23 cellular contexts compared by ENCODE assay signal in the genomic region with DNA sequence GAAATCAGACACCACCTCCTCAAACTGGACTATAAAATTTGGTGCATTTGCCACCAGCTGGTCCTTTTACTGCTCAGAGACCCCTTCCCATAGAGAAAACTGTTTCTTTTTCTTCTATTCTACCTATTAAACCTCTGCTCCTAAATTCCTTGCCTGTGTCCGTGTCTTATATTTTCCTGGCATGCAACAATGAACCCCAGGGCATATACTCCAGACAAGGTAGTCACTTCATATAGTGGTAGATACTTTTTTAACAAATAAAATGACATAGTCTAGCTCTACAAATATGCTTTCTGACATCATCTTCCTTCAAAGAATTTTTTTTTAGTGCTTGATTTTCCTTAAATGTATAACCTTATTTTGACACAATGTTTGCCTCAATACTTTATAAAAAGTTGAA.
"Had no signal": no experiment of that assay in that cellular context is flagged by ENCODE, and none has a peak within 500 bp of the region (broad histone marks: within the 10 kb centered on the region; RNA-seq: fewer than 3 reads in every experiment).

No MANE protein-coding gene starts in this region.

- H3K4me1 ChIP-seq: stomach, suprapubic skin, testis, thyroid gland, tibial artery, tibial nerve, transverse colon, upper lobe of left lung, upper lobe of right lung, uterus, vagina had no signal

- DNase-seq: stimulated activated CD4-positive, alpha-beta T cell treated with anti-CD3 and anti-CD28 coated beads, Interleukin-2, amount 100 ng/mL, for 48 hours; stimulated activated CD4-positive, alpha-beta T cell treated with anti-CD3 and anti-CD28 coated beads, Interleukin-4, amount 100 ng/mL, for 1 hour; stimulated activated CD4-positive, alpha-beta T cell treated with anti-CD3 and anti-CD28 coated beads, Interleukin-4, amount 100 ng/mL, for 24 hours; stimulated activated CD4-positive, alpha-beta T cell treated with anti-CD3 and anti-CD28 coated beads, Interleukin-4, amount 100 ng/mL, for 4 hours; stimulated activated CD8-positive, alpha-beta memory T cell treated with anti-CD3 and anti-CD28 coated beads, Interleukin-4, amount 100 ng/mL, for 48 hours; stimulated activated naive B cell treated with anti-CD40 and anti-IgM and Interleukin-4, amounts not matched to agents 10 μg/mL and 1 μg/mL and 100 μg/mL, for 72 hours; stimulated activated naive CD4-positive, alpha-beta T cell; stimulated activated naive CD4-positive, alpha-beta T cell treated with Interleukin-2 at 50 U/mL for 16 hours; stimulated activated naive CD8-positive, alpha-beta T cell treated with anti-CD3 and anti-CD28 coated beads, Interleukin-15, amount 100 ng/mL, for 72 hours; stimulated activated naive CD8-positive, alpha-beta T cell treated with anti-CD3 and anti-CD28 coated beads, Interleukin-15, Interleukin-2, amounts not matched to agents 100 U/mL and 50 U/mL, for 24 hours; stomach; substantia nigra; testis; thyroid gland; tibial artery; transverse colon; upper lobe of left lung; upper lobe of right lung; uterus had no signal

- H3K27me3 ChIP-seq: stomach, suprapubic skin, testis, thyroid gland, tibial artery, tibial nerve, transverse colon, upper lobe of left lung, upper lobe of right lung, uterus, vagina had no signal

- H3K27ac ChIP-seq: stomach, suprapubic skin, testis, thoracic aorta, thyroid gland, tibial artery, tibial nerve, transverse colon, upper lobe of left lung, upper lobe of right lung, uterus, vagina had no signal

- H3K4me3 ChIP-seq: stomach, suprapubic skin, testis, thoracic aorta, thyroid gland, tibial artery, tibial nerve, transverse colon, upper lobe of left lung, upper lobe of right lung, uterus, vagina had no signal

- H3K9me3 ChIP-seq: suprapubic skin, testis, thoracic aorta, thyroid gland, transverse colon, upper lobe of right lung, uterus, vagina had no signal

- H3K36me3 ChIP-seq: stomach, suprapubic skin, thoracic aorta, thyroid gland, tibial artery, tibial nerve, transverse colon, upper lobe of left lung, upper lobe of right lung, uterus, vagina had no signal
